Comparison of ENCODE assay signal across 37 cellular contexts in genomic region chr18:14930076-14930475, GRCh38.
"Had no signal": no experiment of that assay in that cellular context is flagged by ENCODE, and none has a peak within 500 bp of the region (broad histone marks: within the 10 kb centered on the region; RNA-seq: fewer than 3 reads in every experiment).

No MANE protein-coding gene starts in this region.

- H3K9me3 Mint-ChIP-seq: activated B cell treated with CpG ODN at 0.5 μM for 24 hours; activated CD4-positive, alpha-beta memory T cell treated with anti-CD3 and anti-CD28 coated beads for 36 hours; activated CD4-positive, alpha-beta T cell treated with anti-CD3 and anti-CD28 coated beads, Interleukin-2, amount 10 ng/mL, durations not matched to agents 24 days and 14 days; activated CD8-positive, alpha-beta T cell treated with anti-CD3 and anti-CD28 coated beads for 36 hours; activated naive CD4-positive, alpha-beta T cell treated with anti-CD3 and anti-CD28 coated beads, Interleukin-2, amount 10 ng/mL, durations not matched to agents 7 days and 5 days; activated naive CD4-positive, alpha-beta T cell treated with anti-CD3 and anti-CD28 coated beads, Interleukin-2, amount 50 U/mL, for 24 hours; activated naive CD8-positive, alpha-beta T cell treated with anti-CD3 and anti-CD28 coated beads, Interleukin-2, amount 10 ng/mL, durations not matched to agents 7 days and 5 days; activated naive CD8-positive, alpha-beta T cell treated with anti-CD3 and anti-CD28 coated beads, Interleukin-2, amount 50 U/mL, for 24 hours; activated T-cell treated with anti-CD3 and anti-CD28 coated beads, Interleukin-2, amount 50 U/mL, for 4 hours; activated T-cell treated with anti-CD3 and anti-CD28 coated beads, Interleukin-2, amount 50 U/mL, for 72 hours; activated T-helper 1 cell treated with anti-CD3 and anti-CD28 coated beads, Interleukin-12 subunit alpha, Interleukin-12 subunit beta, Interleukin-2, Interleukin-4 antibody, amounts not matched to agents 30 ng/mL and 10 ng/mL and 1 ng/mL, durations not matched to agents 14 hours and 24 hours and 36 hours; activated T-helper 17 cell treated with anti-CD3 and anti-CD28 coated beads, Interleukin-2, amount 50 U/mL, for 72 hours; central memory CD8-positive, alpha-beta T cell; T-helper 1 cell treated with Interleukin-12 subunit alpha and Interleukin-12 subunit beta and Interleukin-4 antibody, amounts not matched to agents 30 μg/mL and 1 μg/mL, for 36 hours; T-helper 2 cell treated with Interferon-gamma antibody and Interleukin-4, amounts not matched to agents 5 μg/mL and 100 μg/mL, for 36 hours had no signal

- H3K36me3 Mint-ChIP-seq: activated CD4-positive, alpha-beta memory T cell treated with anti-CD3 and anti-CD28 coated beads for 36 hours; activated naive CD4-positive, alpha-beta T cell treated with anti-CD3 and anti-CD28 coated beads, Interleukin-2, amount 10 ng/mL, durations not matched to agents 7 days and 5 days; activated naive CD4-positive, alpha-beta T cell treated with anti-CD3 and anti-CD28 coated beads, Interleukin-2, amount 50 U/mL, for 24 hours; activated naive CD8-positive, alpha-beta T cell; activated naive CD8-positive, alpha-beta T cell treated with anti-CD3 and anti-CD28 coated beads, Interleukin-2, amount 10 ng/mL, durations not matched to agents 7 days and 5 days; brain had no signal

- H3K9me3 ChIP-seq: ascending aorta had no signal

- H3K27ac ChIP-seq: ascending aorta, cardiac muscle cell, VCaP had no signal

- H3K4me3 Mint-ChIP-seq: activated B cell treated with CpG ODN at 0.5 μM for 24 hours; activated CD4-positive, alpha-beta memory T cell treated with anti-CD3 and anti-CD28 coated beads for 36 hours; activated CD4-positive, alpha-beta T cell treated with anti-CD3 and anti-CD28 coated beads, Interleukin-2, amount 10 ng/mL, durations not matched to agents 24 days and 14 days; activated CD8-positive, alpha-beta T cell treated with anti-CD3 and anti-CD28 coated beads for 36 hours; activated naive CD4-positive, alpha-beta T cell treated with anti-CD3 and anti-CD28 coated beads, Interleukin-2, amount 10 ng/mL, durations not matched to agents 7 days and 5 days; activated naive CD4-positive, alpha-beta T cell treated with anti-CD3 and anti-CD28 coated beads, Interleukin-2, amount 50 U/mL, for 24 hours; activated naive CD8-positive, alpha-beta T cell; activated naive CD8-positive, alpha-beta T cell treated with anti-CD3 and anti-CD28 coated beads, Interleukin-2, amount 10 ng/mL, durations not matched to agents 7 days and 5 days; activated naive CD8-positive, alpha-beta T cell treated with anti-CD3 and anti-CD28 coated beads, Interleukin-2, amount 50 U/mL, for 24 hours; activated T-cell treated with anti-CD3 and anti-CD28 coated beads, Interleukin-2, amount 50 U/mL, for 4 hours; activated T-cell treated with anti-CD3 and anti-CD28 coated beads, Interleukin-2, amount 50 U/mL, for 72 hours; activated T-helper 1 cell treated with anti-CD3 and anti-CD28 coated beads, Interleukin-12 subunit alpha, Interleukin-12 subunit beta, Interleukin-2, Interleukin-4 antibody, amounts not matched to agents 30 ng/mL and 10 ng/mL and 1 ng/mL, durations not matched to agents 14 hours and 24 hours and 36 hours; activated T-helper 17 cell treated with anti-CD3 and anti-CD28 coated beads, Interleukin-2, amount 50 U/mL, for 72 hours; brain; central memory CD8-positive, alpha-beta T cell; T-helper 1 cell treated with Interleukin-12 subunit alpha and Interleukin-12 subunit beta and Interleukin-4 antibody, amounts not matched to agents 30 μg/mL and 1 μg/mL, for 36 hours; T-helper 2 cell treated with Interferon-gamma antibody and Interleukin-4, amounts not matched to agents 5 μg/mL and 100 μg/mL, for 36 hours had no signal

- H3K36me3 ChIP-seq: ascending aorta, cardiac muscle cell had no signal

- H3K27me3 ChIP-seq: ascending aorta, cardiac muscle cell had no signal

- DNase-seq: activated B cell treated with CpG ODN at 0.5 μM for 24 hours; activated CD4-positive, alpha-beta memory T cell treated with anti-CD3 and anti-CD28 coated beads for 36 hours; activated CD4-positive, alpha-beta T cell treated with anti-CD3 and anti-CD28 coated beads for 4 hours; activated CD4-positive, alpha-beta T cell treated with anti-CD3 and anti-CD28 coated beads, Interleukin-2, amount 10 ng/mL, durations not matched to agents 24 days and 14 days; activated CD4-positive, alpha-beta T cell treated with anti-CD3 and anti-CD28 coated beads, Interleukin-2, amount 50 U/mL, for 1 hour; activated CD4-positive, alpha-beta T cell treated with anti-CD3 and anti-CD28 coated beads, Interleukin-2, amount 50 U/mL, for 4 hours; activated CD4-positive, CD25-positive, alpha-beta regulatory T cell treated with anti-CD3 and anti-CD28 coated beads, Interleukin-2, amount 50 U/mL, for 72 hours; activated CD8-positive, alpha-beta memory T cell treated with anti-CD3 and anti-CD28 coated beads, Interleukin-2, amount 50 U/mL, for 4 hours; activated CD8-positive, alpha-beta T cell treated with anti-CD3 and anti-CD28 coated beads for 36 hours; activated effector memory CD4-positive, alpha-beta T cell treated with anti-CD3 and anti-CD28 coated beads, Interleukin-2, amount 50 U/mL, for 16 hours; activated gamma-delta T cell treated with Interleukin-2 at 50 U/mL for 16 hours; activated naive CD4-positive, alpha-beta T cell; activated naive CD4-positive, alpha-beta T cell treated with anti-CD3 and anti-CD28 coated beads, Interleukin-2, amount 10 ng/mL, durations not matched to agents 7 days and 5 days; activated naive CD8-positive, alpha-beta T cell treated with anti-CD3 and anti-CD28 coated beads, Interleukin-2, amount 10 ng/mL, durations not matched to agents 7 days and 5 days; activated naive CD8-positive, alpha-beta T cell treated with anti-CD3 and anti-CD28 coated beads, Interleukin-2, amount 50 U/mL, for 24 hours; activated T-cell treated with anti-CD3 and anti-CD28 coated beads for 4 hours; activated T-cell treated with anti-CD3 and anti-CD28 coated beads, Interleukin-2, amount 50 U/mL, for 1 hour; activated T-cell treated with anti-CD3 and anti-CD28 coated beads, Interleukin-2, amount 50 U/mL, for 4 hours; activated T-cell treated with anti-CD3 and anti-CD28 coated beads, Interleukin-2, amount 50 U/mL, for 72 hours; amygdala; anterior cingulate cortex; caudate nucleus; cerebellar nuclear complex; T-helper 1 cell; T-helper 2 cell; T-helper 9 cell had no signal

- H3K27ac Mint-ChIP-seq: activated B cell treated with CpG ODN at 0.5 μM for 24 hours; activated CD4-positive, alpha-beta memory T cell treated with anti-CD3 and anti-CD28 coated beads for 36 hours; activated CD4-positive, alpha-beta T cell treated with anti-CD3 and anti-CD28 coated beads, Interleukin-2, amount 10 ng/mL, durations not matched to agents 24 days and 14 days; activated CD8-positive, alpha-beta T cell treated with anti-CD3 and anti-CD28 coated beads for 36 hours; activated naive CD4-positive, alpha-beta T cell treated with anti-CD3 and anti-CD28 coated beads, Interleukin-2, amount 10 ng/mL, durations not matched to agents 7 days and 5 days; activated naive CD4-positive, alpha-beta T cell treated with anti-CD3 and anti-CD28 coated beads, Interleukin-2, amount 50 U/mL, for 24 hours; activated naive CD8-positive, alpha-beta T cell; activated naive CD8-positive, alpha-beta T cell treated with anti-CD3 and anti-CD28 coated beads, Interleukin-2, amount 10 ng/mL, durations not matched to agents 7 days and 5 days; activated naive CD8-positive, alpha-beta T cell treated with anti-CD3 and anti-CD28 coated beads, Interleukin-2, amount 50 U/mL, for 24 hours; activated T-cell treated with anti-CD3 and anti-CD28 coated beads, Interleukin-2, amount 50 U/mL, for 72 hours; activated T-helper 1 cell treated with anti-CD3 and anti-CD28 coated beads, Interleukin-12 subunit alpha, Interleukin-12 subunit beta, Interleukin-2, Interleukin-4 antibody, amounts not matched to agents 30 ng/mL and 10 ng/mL and 1 ng/mL, durations not matched to agents 14 hours and 24 hours and 36 hours; activated T-helper 17 cell treated with anti-CD3 and anti-CD28 coated beads, Interleukin-2, amount 50 U/mL, for 72 hours; brain; T-helper 1 cell treated with Interleukin-12 subunit alpha and Interleukin-12 subunit beta and Interleukin-4 antibody, amounts not matched to agents 30 μg/mL and 1 μg/mL, for 36 hours; T-helper 2 cell treated with Interferon-gamma antibody and Interleukin-4, amounts not matched to agents 5 μg/mL and 100 μg/mL, for 36 hours had no signal

- H3K4me1 Mint-ChIP-seq: activated B cell treated with CpG ODN at 0.5 μM for 24 hours; activated naive CD4-positive, alpha-beta T cell treated with anti-CD3 and anti-CD28 coated beads, Interleukin-2, amount 10 ng/mL, durations not matched to agents 7 days and 5 days; activated naive CD4-positive, alpha-beta T cell treated with anti-CD3 and anti-CD28 coated beads, Interleukin-2, amount 50 U/mL, for 24 hours; activated naive CD8-positive, alpha-beta T cell treated with anti-CD3 and anti-CD28 coated beads, Interleukin-2, amount 10 ng/mL, durations not matched to agents 7 days and 5 days; activated naive CD8-positive, alpha-beta T cell treated with anti-CD3 and anti-CD28 coated beads, Interleukin-2, amount 50 U/mL, for 24 hours; brain had no signal

- H3K27me3 Mint-ChIP-seq: activated B cell treated with CpG ODN at 0.5 μM for 24 hours; activated CD4-positive, alpha-beta memory T cell treated with anti-CD3 and anti-CD28 coated beads for 36 hours; activated CD4-positive, alpha-beta T cell treated with anti-CD3 and anti-CD28 coated beads, Interleukin-2, amount 10 ng/mL, durations not matched to agents 24 days and 14 days; activated CD8-positive, alpha-beta T cell treated with anti-CD3 and anti-CD28 coated beads for 36 hours; activated naive CD4-positive, alpha-beta T cell treated with anti-CD3 and anti-CD28 coated beads, Interleukin-2, amount 10 ng/mL, durations not matched to agents 7 days and 5 days; activated naive CD4-positive, alpha-beta T cell treated with anti-CD3 and anti-CD28 coated beads, Interleukin-2, amount 50 U/mL, for 24 hours; activated naive CD8-positive, alpha-beta T cell; activated naive CD8-positive, alpha-beta T cell treated with anti-CD3 and anti-CD28 coated beads, Interleukin-2, amount 10 ng/mL, durations not matched to agents 7 days and 5 days; activated naive CD8-positive, alpha-beta T cell treated with anti-CD3 and anti-CD28 coated beads, Interleukin-2, amount 50 U/mL, for 24 hours; activated T-helper 17 cell treated with anti-CD3 and anti-CD28 coated beads, Interleukin-2, amount 50 U/mL, for 72 hours; brain; central memory CD8-positive, alpha-beta T cell had no signal

- H3K4me3 ChIP-seq: ascending aorta, cardiac muscle cell had no signal

- ATAC-seq: activated CD8-positive, alpha-beta T cell treated with anti-CD3 and anti-CD28 coated beads for 36 hours; activated naive CD8-positive, alpha-beta T cell treated with anti-CD3 and anti-CD28 coated beads, Interleukin-2, amount 50 U/mL, for 24 hours; activated T-cell treated with anti-CD3 and anti-CD28 coated beads, Interleukin-2, amount 50 U/mL, for 4 hours; activated T-cell treated with anti-CD3 and anti-CD28 coated beads, Interleukin-2, amount 50 U/mL, for 72 hours; activated T-helper 17 cell treated with anti-CD3 and anti-CD28 coated beads, Interleukin-2, amount 50 U/mL, for 72 hours had no signal

- H3K4me1 ChIP-seq: ascending aorta had no signal
